ENCODE assay signal across 9 cellular contexts in the genomic region with DNA sequence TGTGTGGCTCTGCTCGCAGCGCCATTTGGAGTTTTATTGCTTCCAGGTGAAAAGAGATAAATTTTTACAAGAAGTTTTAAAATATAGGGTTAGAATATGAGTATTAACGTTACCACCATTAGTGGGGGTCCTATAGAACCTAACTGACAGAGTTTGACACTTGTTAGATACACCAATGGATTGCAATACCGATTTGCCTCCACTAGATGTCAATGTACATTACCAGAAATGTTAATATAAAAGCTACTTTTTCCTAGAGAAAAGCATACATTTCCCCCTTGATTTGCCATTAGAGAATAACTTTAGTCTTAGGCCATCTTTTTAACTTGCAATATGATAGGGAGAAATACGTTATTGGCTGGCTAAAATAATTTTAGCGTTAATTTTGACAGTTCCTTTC.
DNase-seq lines count a peak whose midpoint lies in the region; ATAC-seq and TF ChIP-seq lines count a peak whose summit lies in the region.
"Had no signal": no experiment of that assay in that cellular context is flagged by ENCODE, and none has a peak within 500 bp of the region (broad histone marks: within the 10 kb centered on the region; RNA-seq: fewer than 3 reads in every experiment).

No MANE protein-coding gene starts in this region.

- no peak overlapping the region for H3K27ac Mint-ChIP-seq in mesothelial cell of epicardium
- no peak overlapping the region for H3K27ac Mint-ChIP-seq in stimulated activated naive CD8-positive, alpha-beta T cell treated with anti-CD3 and anti-CD28 coated beads, Interleukin-15, amount 100 ng/mL, for 72 hours

- peaks cover 27% of the 10 kb centered on the region for H3K9me3 Mint-ChIP-seq in mesothelial cell of epicardium
- peaks cover 0 to 10% of the 10 kb centered on the region in 2 donors for H3K9me3 Mint-ChIP-seq in stimulated activated naive CD8-positive, alpha-beta T cell treated with anti-CD3 and anti-CD28 coated beads, Interleukin-15, amount 100 ng/mL, for 72 hours

- H3K27me3 ChIP-seq in vagina, result no peaks in the 10 kb centered on the region

- no peak for TF ChIP-seq POLR2A in vagina (IDR thresholded peaks at IDR 0.05)

- peaks cover 11% of the 10 kb centered on the region for H3K4me1 Mint-ChIP-seq in mesothelial cell of epicardium
- peaks cover 6% of the 10 kb centered on the region for H3K4me1 Mint-ChIP-seq in stimulated activated naive CD8-positive, alpha-beta T cell treated with anti-CD3 and anti-CD28 coated beads, Interleukin-15, amount 100 ng/mL, for 72 hours

- in situ Hi-C loops in astrocyte of the spinal cord (cut with HindIII; ENCODE audit: low sequenced_read_pairs), result no loop called here

- no peaks in the 10 kb centered on the region for H3K27me3 Mint-ChIP-seq in mesothelial cell of epicardium (ENCODE audit: low read depth)
- H3K27me3 Mint-ChIP-seq in stimulated activated naive CD8-positive, alpha-beta T cell treated with anti-CD3 and anti-CD28 coated beads, Interleukin-15, amount 100 ng/mL, for 72 hours, result no peaks in the 10 kb centered on the region

- no peak overlapping the region for H3K27ac ChIP-seq in vagina
- H3K27ac ChIP-seq: HL-60 had no signal

- intact Hi-C loops in vagina (cut with DNase I), result no loop called here

- H3K9me3 ChIP-seq in vagina, result peaks cover 3% of the 10 kb centered on the region

- no peaks in the 10 kb centered on the region for H3K36me3 ChIP-seq in vagina

- no peak overlapping the region for H3K4me3 Mint-ChIP-seq in mesothelial cell of epicardium
- no peak overlapping the region for H3K4me3 Mint-ChIP-seq in stimulated activated naive CD8-positive, alpha-beta T cell treated with anti-CD3 and anti-CD28 coated beads, Interleukin-15, amount 100 ng/mL, for 72 hours

- H3K36me3 Mint-ChIP-seq in mesothelial cell of epicardium, result no peaks in the 10 kb centered on the region

- H3K4me3 ChIP-seq in astrocyte of the spinal cord (ENCODE audit: low read depth, low read length), result no peak overlapping the region
- no peak overlapping the region for H3K4me3 ChIP-seq in vagina

- no peak for ATAC-seq in HG02588 (IDR thresholded peaks at IDR 0.05; ENCODE audit: unreplicated experiment)
- no peak for ATAC-seq in stimulated activated naive CD8-positive, alpha-beta T cell treated with anti-CD3 and anti-CD28 coated beads, Interleukin-15, amount 100 ng/mL, for 72 hours

- peak; percentile 63 for TF ChIP-seq CTCF in astrocyte of the spinal cord (IDR thresholded peaks at IDR 0.05; ENCODE audit: low read depth, low read length)
- TF ChIP-seq CTCF in mesothelial cell of epicardium (IDR thresholded peaks at IDR 0.05; ENCODE audit: unreplicated experiment), result peak; percentile 73
- no peak for TF ChIP-seq CTCF in vagina (IDR thresholded peaks at IDR 0.05)

- H3K4me1 ChIP-seq in vagina, result no peaks in the 10 kb centered on the region

- peak; percentile 17 for DNase-seq in GM03348 (ENCODE audit: low spot score)
- peak; percentile 1 for DNase-seq in KG1 (lab: John Stamatoyannopoulos, UW)
- DNase-seq in astrocyte of the spinal cord (ENCODE audit: low read depth, low spot score), result peak; percentile 22
- DNase-seq in mesothelial cell of epicardium (ENCODE audit: low spot score in 2 of 2, unreplicated experiment in 2 of 2), result no peak
- no peak for DNase-seq in NCI-H146 (lab: John Stamatoyannopoulos, UW)
- DNase-seq in vagina (ENCODE audit: extremely low spot score in 2 of 2), result no peak
- no peak for DNase-seq in stimulated activated naive CD8-positive, alpha-beta T cell treated with anti-CD3 and anti-CD28 coated beads, Interleukin-15, amount 100 ng/mL, for 72 hours

Comparison
In these comparisons a context has a peak if more than half of its experiments do, and no peak if none do; other contexts are left out.
1. DNase-seq: peak in GM03348 (single experiment), KG1 (single experiment) and astrocyte of the spinal cord (single experiment); none in mesothelial cell of epicardium (0 of 2), NCI-H146 (single experiment), vagina (0 of 2) and stimulated activated naive CD8-positive, alpha-beta T cell treated with anti-CD3 and anti-CD28 coated beads, Interleukin-15, amount 100 ng/mL, for 72 hours (0 of 2).
2. CTCF ChIP-seq: peak in astrocyte of the spinal cord (single experiment) and mesothelial cell of epicardium (single experiment); none in vagina (0 of 3).